14 cellular contexts compared by ENCODE assay signal in the genomic region with DNA sequence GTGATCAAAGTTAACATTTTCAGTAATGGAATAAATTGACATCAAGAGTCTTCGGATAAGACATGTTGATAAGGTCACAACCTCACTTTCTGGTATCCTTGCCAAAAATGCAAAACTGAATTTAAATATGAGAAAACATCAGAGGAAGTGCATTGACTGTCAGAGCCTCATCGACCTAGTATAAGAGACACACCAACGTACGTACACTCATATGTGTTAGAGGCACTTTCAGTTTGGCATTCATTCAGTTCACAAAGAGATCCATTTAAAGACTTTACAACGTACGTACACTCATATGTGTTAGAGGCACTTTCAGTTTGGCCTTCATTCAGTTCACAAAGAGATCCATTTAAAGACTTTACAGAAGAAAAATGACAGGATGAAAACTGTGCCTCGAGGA.
A peak's percentile ranks its signal among the peaks of the same experiment; 100 is the strongest.
DNase-seq lines count a peak whose midpoint lies in the region; ATAC-seq and TF ChIP-seq lines count a peak whose summit lies in the region.
"Had no signal": no experiment of that assay in that cellular context is flagged by ENCODE, and none has a peak within 500 bp of the region (broad histone marks: within the 10 kb centered on the region; RNA-seq: fewer than 3 reads in every experiment).

No MANE protein-coding gene starts in this region.

- H3K4me1 Mint-ChIP-seq in neural crest cell: peaks cover 35% of the 10 kb centered on the region
- H3K4me1 Mint-ChIP-seq: memory B cell had no signal

- no peak overlapping the region for H3K4me3 ChIP-seq in body of pancreas
- H3K4me3 ChIP-seq: hepatocyte, PC-9 had no signal

- intact Hi-C loops in body of pancreas (cut with DNase I): no loop called here

- H3K36me3 ChIP-seq in body of pancreas (replicated peaks in 1 of 2; ENCODE audit: insufficient read depth in 1 of 2, low read depth in 2 of 2): no peaks in the 10 kb centered on the region

- TF ChIP-seq CTCF in body of pancreas (IDR thresholded peaks at IDR 0.05): no peak
- TF ChIP-seq CTCF in neural crest cell (conservative IDR thresholded peaks at IDR 0.05): no peak

- H3K4me1 ChIP-seq in body of pancreas: peaks cover 28% of the 10 kb centered on the region

- peak overlapping the region; percentile 54 for H3K27ac Mint-ChIP-seq in neural crest cell (ENCODE audit: unreplicated experiment)
- H3K27ac Mint-ChIP-seq: memory B cell had no signal

- peaks cover 6% of the 10 kb centered on the region for H3K36me3 Mint-ChIP-seq in neural crest cell (ENCODE audit: low read depth)
- H3K36me3 Mint-ChIP-seq: memory B cell had no signal

- TF ChIP-seq POLR2A in body of pancreas (IDR thresholded peaks at IDR 0.05): no peak

- peak overlapping the region in 3 of 4 donors; percentile 16 to 87 (median 84) for H3K27ac ChIP-seq in body of pancreas
- H3K27ac ChIP-seq: PC-9 had no signal

- DNase-seq in LoVo (ENCODE audit: low spot score) (peak; percentile 22), body of pancreas (no peak), neural crest cell (ENCODE audit: low read depth, low spot score) (no peak), NCI-H446 treated with DMSO at 0.1 percent for 48 hours (lab: John Stamatoyannopoulos, UW) (no peak), DMS53 treated with DMSO at 0.1 percent for 48 hours (lab: John Stamatoyannopoulos, UW; ENCODE audit: unreplicated experiment) (no peak)
- DNase-seq: activated gamma-delta T cell treated with Interleukin-2 at 50 U/mL for 16 hours; DMS79; effector CD8-positive, alpha-beta T cell; NCI-H1694; PC-9 had no signal

- H3K4me3 Mint-ChIP-seq in neural crest cell: peak overlapping the region; percentile 16
- H3K4me3 Mint-ChIP-seq: memory B cell had no signal

- ATAC-seq in GM18517 (IDR thresholded peaks at IDR 0.05; ENCODE audit: unreplicated experiment): peak; percentile 57
- no peak for ATAC-seq in body of pancreas
- no peak for ATAC-seq in HG02981 (IDR thresholded peaks at IDR 0.05; ENCODE audit: unreplicated experiment)

- no peaks in the 10 kb centered on the region for H3K27me3 Mint-ChIP-seq in neural crest cell (ENCODE audit: low read depth)
- H3K27me3 Mint-ChIP-seq: memory B cell had no signal

- H3K9me3 ChIP-seq in body of pancreas: no peaks in the 10 kb centered on the region

- H3K27me3 ChIP-seq in body of pancreas: no peaks in the 10 kb centered on the region
- H3K27me3 ChIP-seq: hepatocyte had no signal

- 68 to 78% methylated on average over 7 of the region's 7 CpGs for WGBS in body of pancreas, 2 donors

- H3K9me3 Mint-ChIP-seq in neural crest cell: peaks cover 2% of the 10 kb centered on the region
